In the genomic region with DNA sequence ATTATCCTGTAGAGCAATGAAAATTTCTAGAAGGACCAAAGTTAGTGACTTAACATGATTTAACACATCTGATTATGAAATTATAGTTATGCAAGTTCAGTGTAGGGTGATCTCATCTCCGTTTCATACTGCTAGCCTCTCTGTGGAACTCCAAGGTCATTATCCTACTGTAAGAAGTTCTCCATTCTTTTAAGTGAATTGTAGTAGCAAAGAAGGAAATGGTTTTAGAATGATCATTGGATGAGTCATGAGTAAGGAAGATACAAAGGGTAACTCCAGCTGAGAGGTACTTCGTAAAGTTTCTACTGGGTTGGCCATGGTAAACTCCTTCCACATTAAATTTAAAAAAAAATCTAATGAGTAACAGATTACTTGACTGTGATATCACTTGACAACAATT, we compare ENCODE assay signal across 9 cellular contexts.
DNase-seq lines count a peak whose midpoint lies in the region; TF ChIP-seq lines count a peak whose summit lies in the region.
"Had no signal": no experiment of that assay in that cellular context is flagged by ENCODE, and none has a peak within 500 bp of the region (broad histone marks: within the 10 kb centered on the region; RNA-seq: fewer than 3 reads in every experiment).

No MANE protein-coding gene starts in this region.

- H3K4me3 ChIP-seq in HEK293 (ENCODE audit: low read depth, low read length) (no peak overlapping the region), fibroblast of pulmonary artery (replicated peaks; ENCODE audit: low read depth, low read length) (no peak overlapping the region), smooth muscle cell (no peak overlapping the region)

- no peaks in the 10 kb centered on the region for H4K20me1 ChIP-seq in smooth muscle cell (ENCODE audit: low read depth)

- POLR2A ChIA-PET in HEK293 (lab: Yijun Ruan, JAX): no interaction called here
- POLR2A ChIA-PET in RWPE1 (lab: Yijun Ruan, JAX; ENCODE audit: low non-redundant PET): no interaction called here

- no peaks in the 10 kb centered on the region for H3K79me2 ChIP-seq in smooth muscle cell (ENCODE audit: low read depth)

- CTCF ChIA-PET in HEK293 (lab: Yijun Ruan, JAX): no interaction called here
- CTCF ChIA-PET in RWPE1 (lab: Yijun Ruan, JAX): no interaction called here

- H3F3A ChIP-seq in smooth muscle cell (ENCODE audit: low read depth): no peaks in the 10 kb centered on the region

- no peaks in the 10 kb centered on the region for H3K36me3 ChIP-seq in HEK293 (ENCODE audit: control insufficient read depth in 2 of 2, insufficient read depth in 1 of 2, low read length in 2 of 2)
- H3K36me3 ChIP-seq in smooth muscle cell (ENCODE audit: low read depth): no peaks in the 10 kb centered on the region

- 16% methylated on average over 2 of the region's 2 CpGs for WGBS in smooth muscle cell (ENCODE audit: low lambda C conversion rate)

- no peak overlapping the region for H2AFZ ChIP-seq in smooth muscle cell (ENCODE audit: low read depth)

- H3K9me3 ChIP-seq in HEK293 (ENCODE audit: control insufficient read depth, insufficient read depth, low read depth, low read length) (no peaks in the 10 kb centered on the region), smooth muscle cell (replicated peaks; ENCODE audit: low read depth) (no peaks in the 10 kb centered on the region)

- H3K9ac ChIP-seq in smooth muscle cell (ENCODE audit: low read depth): no peak overlapping the region

- H3K27me3 ChIP-seq in smooth muscle cell (ENCODE audit: low read depth): no peaks in the 10 kb centered on the region

- H3K27ac ChIP-seq in HEK293 (ENCODE audit: extremely low read depth, low read depth, low read length) (no peak overlapping the region), RWPE1 (no peak overlapping the region), smooth muscle cell (ENCODE audit: low read depth) (peak overlapping the region; percentile 17), substantia nigra (ENCODE audit: low read depth, low read length, poor library complexity, severe bottlenecking) (no peak overlapping the region)
- H3K27ac ChIP-seq: VCaP had no signal

- peak overlapping the region; percentile 12 for H3K4me2 ChIP-seq in smooth muscle cell

- no peak for TF ChIP-seq CTCF in HEK293 (tag by site-specific recombination; IDR thresholded peaks at IDR 0.05)
- no peak for TF ChIP-seq CTCF in RWPE1 (conservative IDR thresholded peaks at IDR 0.05; ENCODE audit: low read depth)
- no peak for TF ChIP-seq CTCF in fibroblast of pulmonary artery (IDR thresholded peaks at IDR 0.05; ENCODE audit: low read length, missing control alignments)
- no peak for TF ChIP-seq CTCF in smooth muscle cell (IDR thresholded peaks at IDR 0.05; ENCODE audit: borderline replicate concordance, insufficient read depth, poor library complexity, severe bottlenecking)

- DNase-seq in RWPE1 (ENCODE audit: low spot score) (peak; percentile 83), fibroblast of pulmonary artery (ENCODE audit: low read depth) (peak; percentile 95), smooth muscle cell (lab: John Stamatoyannopoulos, UW; ENCODE audit: unreplicated experiment) (no peak), substantia nigra (lab: John Stamatoyannopoulos, UW) (no peak), cortex of kidney (lab: John Stamatoyannopoulos, UW) (no peak), NCI-H2107 (lab: John Stamatoyannopoulos, UW) (no peak)
- DNase-seq: NCI-H510A had no signal

- H3K4me1 ChIP-seq in HEK293 (ENCODE audit: control insufficient read depth, insufficient read depth, low read length) (no peaks in the 10 kb centered on the region), smooth muscle cell (ENCODE audit: low read depth) (no peaks in the 10 kb centered on the region)

TF ChIP-seq in HEK293, 187 proteins besides CTCF, POLR2A, EP300 and RAD21:
- no peak for TF ChIP-seq ZNF830 (tag by site-specific recombination; IDR thresholded peaks at IDR 0.05; ENCODE audit: low read depth)
- TF ChIP-seq, protein P1, sequence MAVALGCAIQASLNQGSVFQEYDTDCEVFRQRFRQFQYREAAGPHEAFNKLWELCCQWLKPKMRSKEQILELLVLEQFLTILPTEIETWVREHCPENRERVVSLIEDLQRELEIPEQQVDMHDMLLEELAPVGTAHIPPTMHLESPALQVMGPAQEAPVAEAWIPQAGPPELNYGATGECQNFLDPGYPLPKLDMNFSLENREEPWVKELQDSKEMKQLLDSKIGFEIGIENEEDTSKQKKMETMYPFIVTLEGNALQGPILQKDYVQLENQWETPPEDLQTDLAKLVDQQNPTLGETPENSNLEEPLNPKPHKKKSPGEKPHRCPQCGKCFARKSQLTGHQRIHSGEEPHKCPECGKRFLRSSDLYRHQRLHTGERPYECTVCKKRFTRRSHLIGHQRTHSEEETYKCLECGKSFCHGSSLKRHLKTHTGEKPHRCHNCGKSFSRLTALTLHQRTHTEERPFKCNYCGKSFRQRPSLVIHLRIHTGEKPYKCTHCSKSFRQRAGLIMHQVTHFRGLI (tag by site-specific recombination; IDR thresholded peaks at IDR 0.05): 0 out of 2 replicates have a peak, but pooled peaks have one; percentile 21
- TF ChIP-seq OSR2 (tag by site-specific recombination; IDR thresholded peaks at IDR 0.05): peak; percentile 49; the same call in 1 of the 2 replicates
- TF ChIP-seq, protein P2, sequence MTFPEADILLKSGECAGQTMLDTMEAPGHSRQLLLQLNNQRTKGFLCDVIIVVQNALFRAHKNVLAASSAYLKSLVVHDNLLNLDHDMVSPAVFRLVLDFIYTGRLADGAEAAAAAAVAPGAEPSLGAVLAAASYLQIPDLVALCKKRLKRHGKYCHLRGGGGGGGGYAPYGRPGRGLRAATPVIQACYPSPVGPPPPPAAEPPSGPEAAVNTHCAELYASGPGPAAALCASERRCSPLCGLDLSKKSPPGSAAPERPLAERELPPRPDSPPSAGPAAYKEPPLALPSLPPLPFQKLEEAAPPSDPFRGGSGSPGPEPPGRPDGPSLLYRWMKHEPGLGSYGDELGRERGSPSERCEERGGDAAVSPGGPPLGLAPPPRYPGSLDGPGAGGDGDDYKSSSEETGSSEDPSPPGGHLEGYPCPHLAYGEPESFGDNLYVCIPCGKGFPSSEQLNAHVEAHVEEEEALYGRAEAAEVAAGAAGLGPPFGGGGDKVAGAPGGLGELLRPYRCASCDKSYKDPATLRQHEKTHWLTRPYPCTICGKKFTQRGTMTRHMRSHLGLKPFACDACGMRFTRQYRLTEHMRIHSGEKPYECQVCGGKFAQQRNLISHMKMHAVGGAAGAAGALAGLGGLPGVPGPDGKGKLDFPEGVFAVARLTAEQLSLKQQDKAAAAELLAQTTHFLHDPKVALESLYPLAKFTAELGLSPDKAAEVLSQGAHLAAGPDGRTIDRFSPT (tag by site-specific recombination; IDR thresholded peaks at IDR 0.05): 0 out of 2 replicates have a peak, but pooled peaks have one; percentile 32
- peak; percentile 84 for TF ChIP-seq ZNF664 (tag by site-specific recombination; IDR thresholded peaks at IDR 0.05)

Comparison
In these comparisons a context has a peak if more than half of its experiments do, and no peak if none do; other contexts are left out.
1. DNase-seq: peak in RWPE1 (single experiment) and fibroblast of pulmonary artery (single experiment); none in smooth muscle cell (single experiment), substantia nigra (0 of 49), cortex of kidney (single experiment) and NCI-H2107 (single experiment).